8 cellular contexts compared by ENCODE assay signal in the genomic region with DNA sequence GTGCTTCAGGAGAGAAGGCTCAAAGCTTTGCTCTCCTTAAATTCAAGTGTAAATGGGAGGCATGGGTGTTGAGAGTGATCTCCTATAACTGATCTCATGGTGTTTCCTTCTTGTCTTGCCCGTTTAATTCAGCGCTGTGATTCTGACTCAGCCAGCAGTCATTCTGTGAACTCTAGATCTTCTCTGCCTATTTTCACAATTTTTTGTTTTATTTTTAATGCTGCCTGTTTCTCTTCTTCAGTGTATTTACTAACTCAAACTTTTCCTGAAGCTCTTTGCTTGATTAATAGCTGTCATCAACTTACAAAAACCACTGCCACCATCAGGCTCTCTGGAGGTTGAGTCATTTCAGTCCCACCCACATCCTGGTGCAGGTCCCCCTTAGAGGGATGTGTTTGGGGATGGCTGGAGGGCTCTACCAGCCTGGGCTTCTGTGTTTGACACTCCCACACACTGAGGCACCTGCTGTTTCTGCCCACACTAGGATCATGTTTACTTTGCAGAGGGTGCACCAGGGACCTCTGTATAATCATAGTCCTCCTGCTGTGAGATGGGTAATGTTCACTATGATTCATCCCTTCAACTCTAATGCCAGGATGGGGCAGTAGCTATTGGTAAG.
DNase-seq lines count a peak whose midpoint lies in the region; ATAC-seq, FAIRE-seq and TF ChIP-seq lines count a peak whose summit lies in the region.

No MANE protein-coding gene starts in this region.

- peaks cover 0 to 30% (median 17%) of the 10 kb centered on the region in 4 donors for H3K4me1 ChIP-seq in stomach

- no peaks in the 10 kb centered on the region for H3K36me3 ChIP-seq in stomach

- TF ChIP-seq CTCF in AG10803 (conservative IDR thresholded peaks at IDR 0.05; ENCODE audit: low read length), result no peak
- no peak for TF ChIP-seq CTCF in stomach (IDR thresholded peaks at IDR 0.05)

- TF ChIP-seq EP300 in stomach (IDR thresholded peaks at IDR 0.05), result no peak

- DNase-seq in AG10803 (ENCODE audit: low read depth) (peak; percentile 20), RCC 7860 (ENCODE audit: low spot score) (peak; percentile 67), stomach (no peak), globus pallidus (ENCODE audit: low spot score) (no peak)
- DNase-seq in activated effector memory CD4-positive, alpha-beta T cell treated with anti-CD3 and anti-CD28 coated beads, Interleukin-2, amount 50 U/mL, for 16 hours, result peak; percentile 88
- peak; percentile 60 to 68 (median 66) for DNase-seq in stimulated activated CD4-positive, alpha-beta T cell treated with anti-CD3 and anti-CD28 coated beads, Interleukin-12 subunit alpha, Interleukin-12 subunit beta, amount 100 ng/mL, for 48 hours (ENCODE audit: low read depth in 2 of 3, low spot score in 1 of 3)

- H3K27me3 ChIP-seq in stomach, result no peaks in the 10 kb centered on the region

- ATAC-seq in GM19043 (IDR thresholded peaks at IDR 0.05; ENCODE audit: low read depth, unreplicated experiment) (peak; percentile 71), HG03159 (IDR thresholded peaks at IDR 0.05; ENCODE audit: unreplicated experiment) (peak; percentile 72)

- TF ChIP-seq POLR2A in stomach (IDR thresholded peaks at IDR 0.05), result no peak

- no peaks in the 10 kb centered on the region for H3K9me3 ChIP-seq in stomach

- 65 to 86% (median 82%) methylated on average over 2 of the region's 2 CpGs for WGBS in stomach, 5 donors

- H3K4me3 ChIP-seq in AG10803 (ENCODE audit: low read length) (no peak overlapping the region), stomach (no peak overlapping the region)

- H3K27ac ChIP-seq in stomach, result peak overlapping the region in 1 of 5 donors; percentile 9

- intact Hi-C loops in stomach (cut with DNase I; ENCODE audit: low total_unique reads), result no loop called here

- peak; percentile 65 for FAIRE-seq in RCC 7860 (lab: Jason Lieb, UNC)

Comparison
In these comparisons a context has a peak if more than half of its experiments do, and no peak if none do; other contexts are left out.
1. DNase-seq: peak in AG10803 (single experiment), RCC 7860 (single experiment), activated effector memory CD4-positive, alpha-beta T cell treated with anti-CD3 and anti-CD28 coated beads, Interleukin-2, amount 50 U/mL, for 16 hours (single experiment) and stimulated activated CD4-positive, alpha-beta T cell treated with anti-CD3 and anti-CD28 coated beads, Interleukin-12 subunit alpha, Interleukin-12 subunit beta, amount 100 ng/mL, for 48 hours (3 of 3); none in stomach (single experiment) and globus pallidus (single experiment).